In the genomic region with DNA sequence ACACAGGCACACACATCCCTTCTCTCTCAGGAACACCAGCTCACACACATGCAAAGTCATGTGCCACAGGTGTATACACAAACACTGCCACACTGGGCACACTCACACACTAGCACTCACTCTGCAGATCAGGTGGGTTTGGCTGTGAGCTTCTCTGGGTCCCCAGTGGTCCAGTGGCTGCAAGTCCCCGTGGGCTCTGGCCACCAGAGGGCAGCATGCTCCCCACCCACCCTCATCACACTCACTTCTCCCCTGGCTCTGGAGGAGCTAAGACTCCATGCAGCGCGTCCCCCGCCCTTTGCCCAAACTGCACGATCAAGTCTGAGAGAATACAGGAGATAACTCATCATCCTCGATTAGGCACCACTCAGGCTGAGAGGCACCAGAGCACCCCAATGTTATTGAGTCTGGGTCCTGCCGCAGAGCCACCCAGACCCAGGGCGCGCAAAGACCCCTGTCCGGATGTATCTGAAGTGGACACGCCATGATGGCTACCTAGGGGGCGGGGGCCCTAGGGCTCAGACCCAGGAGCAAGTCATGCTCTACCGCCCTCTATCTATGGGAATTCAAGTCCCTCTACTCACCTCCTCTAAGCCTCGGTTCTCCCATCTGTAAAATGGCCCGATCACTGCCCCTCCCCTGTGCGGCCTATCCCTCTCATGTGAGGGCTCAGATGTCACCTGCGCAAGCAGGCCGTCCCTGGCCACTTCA, we compare ENCODE assay signal across 8 cellular contexts.
DNase-seq lines count a peak whose midpoint lies in the region; ATAC-seq lines count a peak whose summit lies in the region.

No MANE protein-coding gene starts in this region.

- no peak overlapping the region for H3K27ac Mint-ChIP-seq in activated CD4-positive, alpha-beta T cell treated with anti-CD3 and anti-CD28 coated beads, Interleukin-2, amount 10 ng/mL, durations not matched to agents 24 days and 14 days

- H3K36me3 Mint-ChIP-seq in activated CD4-positive, alpha-beta T cell treated with anti-CD3 and anti-CD28 coated beads, Interleukin-2, amount 10 ng/mL, durations not matched to agents 24 days and 14 days (ENCODE audit: low read depth), result no peaks in the 10 kb centered on the region

- no peak overlapping the region for H3K4me3 Mint-ChIP-seq in activated CD4-positive, alpha-beta T cell treated with anti-CD3 and anti-CD28 coated beads, Interleukin-2, amount 10 ng/mL, durations not matched to agents 24 days and 14 days

- peaks cover 4% of the 10 kb centered on the region for H3K4me1 Mint-ChIP-seq in activated CD4-positive, alpha-beta T cell treated with anti-CD3 and anti-CD28 coated beads, Interleukin-2, amount 10 ng/mL, durations not matched to agents 24 days and 14 days

- no peaks in the 10 kb centered on the region for H3K27me3 Mint-ChIP-seq in activated CD4-positive, alpha-beta T cell treated with anti-CD3 and anti-CD28 coated beads, Interleukin-2, amount 10 ng/mL, durations not matched to agents 24 days and 14 days

- no peak for ATAC-seq in HG03097 (IDR thresholded peaks at IDR 0.05; ENCODE audit: low FRiP score, unreplicated experiment)

- intact Hi-C loops in activated CD4-positive, alpha-beta T cell treated with anti-CD3 and anti-CD28 coated beads, Interleukin-2, amount 10 ng/mL, durations not matched to agents 24 days and 14 days (cut with micrococcal nuclease), result loop anchor here (1.0 kb wide), 1 partner anchor 99 kb away; no protein-coding TSS in a partner anchor

- DNase-seq in AG08395 (ENCODE audit: low spot score), result peak; percentile 69
- peak; percentile 73 for DNase-seq in GM19240 (ENCODE audit: insufficient read length, low spot score)
- DNase-seq in NCI-H460 (ENCODE audit: extremely low read depth, low read depth), result peak; percentile 41
- DNase-seq in activated CD4-positive, alpha-beta T cell treated with anti-CD3 and anti-CD28 coated beads, Interleukin-2, amount 10 ng/mL, durations not matched to agents 24 days and 14 days, result peak; percentile 86
- peak; percentile 80 for DNase-seq in dermis blood vessel endothelial cell
- peak; percentile 60 to 79 for DNase-seq in lung microvascular endothelial cell (ENCODE audit: low read depth in 2 of 2)
- DNase-seq in stimulated activated CD8-positive, alpha-beta memory T cell treated with anti-CD3 and anti-CD28 coated beads, Interleukin-15, amount 100 ng/mL, for 4 hours (ENCODE audit: low read depth in 2 of 2), result peak; percentile 27 to 38

- no peaks in the 10 kb centered on the region for H3K9me3 Mint-ChIP-seq in activated CD4-positive, alpha-beta T cell treated with anti-CD3 and anti-CD28 coated beads, Interleukin-2, amount 10 ng/mL, durations not matched to agents 24 days and 14 days

Comparison
In these comparisons a context has a peak if more than half of its experiments do, and no peak if none do; other contexts are left out.
1. DNase-seq: peak in every context shown above with its lines; median percentile 86 in activated CD4-positive, alpha-beta T cell treated with anti-CD3 and anti-CD28 coated beads, Interleukin-2, amount 10 ng/mL, durations not matched to agents 24 days and 14 days; 80 in dermis blood vessel endothelial cell; 73 in GM19240; 70 in lung microvascular endothelial cell; 69 in AG08395; 41 in NCI-H460; 32 in stimulated activated CD8-positive, alpha-beta memory T cell treated with anti-CD3 and anti-CD28 coated beads, Interleukin-15, amount 100 ng/mL, for 4 hours.